ENCODE assay signal across 8 cellular contexts in genomic region chr6:21914121-21914973, GRCh38.
DNase-seq lines count a peak whose midpoint lies in the region; ATAC-seq and TF ChIP-seq lines count a peak whose summit lies in the region.

No MANE protein-coding gene starts in this region.

- no peaks in the 10 kb centered on the region for H3K27me3 ChIP-seq in WERI-Rb-1 (ENCODE audit: insufficient read depth, low read depth, severe bottlenecking)

- TF ChIP-seq CTCF in WERI-Rb-1 (IDR thresholded peaks at IDR 0.05; ENCODE audit: low read depth, low read length): no peak

- peak in 3 of 4 experiments; percentile 3 to 34 (median 7) for DNase-seq in activated CD4-positive, CD25-positive, alpha-beta regulatory T cell (lab: John Stamatoyannopoulos, UW)
- DNase-seq in activated CD4-positive, CD25-positive, alpha-beta regulatory T cell treated with anti-CD3 and anti-CD28 coated beads, Interleukin-2, amount 50 U/mL, for 72 hours: no peak
- DNase-seq in activated CD4-positive, alpha-beta T cell treated with anti-CD3 and anti-CD28 coated beads, Interleukin-2, amount 50 U/mL, for 4 hours: peak; percentile 25 to 32
- DNase-seq in left cardiac atrium (peak; percentile 80), WERI-Rb-1 (no peak), inferior parietal cortex (ENCODE audit: extremely low spot score) (no peak), NCI-H82 (lab: John Stamatoyannopoulos, UW) (no peak)
- peak; percentile 7 to 33 for DNase-seq in stimulated activated CD8-positive, alpha-beta memory T cell treated with anti-CD3 and anti-CD28 coated beads, Interleukin-2, amount 100 ng/mL, for 48 hours (ENCODE audit: low read depth in 2 of 2)

- no peak overlapping the region for H3K4me3 ChIP-seq in WERI-Rb-1 (ENCODE audit: low read depth, low read length)

- intact Hi-C loops in left cardiac atrium (cut with DNase I): no loop called here

- no peaks in the 10 kb centered on the region for H3K36me3 ChIP-seq in WERI-Rb-1

- no peak overlapping the region for H3K27ac ChIP-seq in WERI-Rb-1

- ATAC-seq in left cardiac atrium: no peak

- peaks cover 2% of the 10 kb centered on the region for H3K9me3 ChIP-seq in WERI-Rb-1 (ENCODE audit: severe bottlenecking)

Comparison
In these comparisons a context has a peak if more than half of its experiments do, and no peak if none do; other contexts are left out.
1. DNase-seq: peak in activated CD4-positive, CD25-positive, alpha-beta regulatory T cell (3 of 4), activated CD4-positive, alpha-beta T cell treated with anti-CD3 and anti-CD28 coated beads, Interleukin-2, amount 50 U/mL, for 4 hours (2 of 2), left cardiac atrium (single experiment) and stimulated activated CD8-positive, alpha-beta memory T cell treated with anti-CD3 and anti-CD28 coated beads, Interleukin-2, amount 100 ng/mL, for 48 hours (2 of 2); none in activated CD4-positive, CD25-positive, alpha-beta regulatory T cell treated with anti-CD3 and anti-CD28 coated beads, Interleukin-2, amount 50 U/mL, for 72 hours (single experiment), WERI-Rb-1 (single experiment), inferior parietal cortex (single experiment) and NCI-H82 (single experiment).